Comparison of ENCODE assay signal across 19 cellular contexts in the genomic region with DNA sequence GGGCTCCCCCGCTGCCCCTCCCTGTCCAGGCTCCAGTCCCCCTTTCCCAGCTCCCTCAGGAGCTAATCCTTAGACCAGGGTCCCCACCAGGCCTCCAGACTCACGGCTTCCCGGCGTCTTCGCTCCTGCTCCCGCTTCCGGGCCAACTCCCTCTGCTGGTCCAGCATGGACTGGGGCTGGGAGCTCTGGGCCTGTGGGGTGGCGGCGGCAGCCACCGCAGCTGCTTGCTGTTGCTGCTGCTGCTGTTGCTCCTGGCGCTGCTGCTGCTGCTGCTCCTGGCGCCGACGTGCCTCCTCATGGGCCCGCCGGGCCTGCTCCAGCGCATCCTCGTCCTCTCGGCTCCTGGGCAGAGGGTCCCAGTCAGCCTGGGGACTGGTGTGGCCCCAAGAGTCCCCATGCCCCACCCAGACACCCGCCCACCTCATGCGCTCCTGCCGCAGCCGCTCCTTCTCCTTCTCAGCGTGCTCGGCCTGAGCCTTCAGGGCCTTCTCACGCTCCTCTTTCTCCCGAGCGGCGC. TPM values are rescaled to one million over a fixed set of nuclear protein-coding genes. Genes with fewer than 3 reads are reported as not detected.
DNase-seq lines count a peak whose midpoint lies in the region; ATAC-seq and TF ChIP-seq lines count a peak whose summit lies in the region.
"Had no signal": no experiment of that assay in that cellular context is flagged by ENCODE, and none has a peak within 500 bp of the region (broad histone marks: within the 10 kb centered on the region; RNA-seq: fewer than 3 reads in every experiment).

No MANE protein-coding gene starts in this region.

- intact Hi-C loops in heart right ventricle (cut with DNase I) (no loop called here), cardiac septum (cut with DNase I) (no loop called here), gastrocnemius medialis (cut with DNase I; ENCODE audit: low total_unique reads) (no loop called here)
- intact Hi-C loops in dendritic cell treated with granulocyte-macrophage colony-stimulating factor and Interleukin-4, amounts not matched to agents 40 ng/mL and 50 ng/mL, for 4 days (cut with micrococcal nuclease): no loop called here

- H3K9me3 ChIP-seq in heart right ventricle (no peaks in the 10 kb centered on the region), gastrocnemius medialis (no peaks in the 10 kb centered on the region)
- H3K9me3 ChIP-seq: Caco-2 had no signal

- H3K4me1 ChIP-seq in heart right ventricle (peaks cover 0 to 27% (median 9%) of the 10 kb centered on the region in 9 donors), gastrocnemius medialis (peaks cover 0 to 6% of the 10 kb centered on the region in 2 donors)
- H3K4me1 ChIP-seq: Caco-2 had no signal

- peaks cover 38% of the 10 kb centered on the region for H3K4me1 Mint-ChIP-seq in dendritic cell treated with granulocyte-macrophage colony-stimulating factor and Interleukin-4, amounts not matched to agents 40 ng/mL and 50 ng/mL, for 4 days (ENCODE audit: low read depth)

- peaks cover 90% of the 10 kb centered on the region for H3K36me3 Mint-ChIP-seq in dendritic cell treated with granulocyte-macrophage colony-stimulating factor and Interleukin-4, amounts not matched to agents 40 ng/mL and 50 ng/mL, for 4 days (ENCODE audit: low read depth)

- TF ChIP-seq POLR2A in gastrocnemius medialis (IDR thresholded peaks at IDR 0.05): no peak

- in situ Hi-C loops in gastrocnemius medialis (cut with MboI; ENCODE audit: low sequenced_read_pairs in 4 of 4): no loop called here

- ATAC-seq in heart right ventricle (peak in 7 of 8 donors; percentile 3 to 39 (median 26)), gastrocnemius medialis (no peak), GM21529 (IDR thresholded peaks at IDR 0.05; ENCODE audit: unreplicated experiment) (no peak)

- POLR2A ChIA-PET in RWPE1 (lab: Yijun Ruan, JAX; ENCODE audit: low non-redundant PET): no interaction called here

- H3K27me3 Mint-ChIP-seq in dendritic cell treated with granulocyte-macrophage colony-stimulating factor and Interleukin-4, amounts not matched to agents 40 ng/mL and 50 ng/mL, for 4 days: no peaks in the 10 kb centered on the region

- WGBS in heart right ventricle, 2 donors: 87 to 90% methylated on average over 29 of the region's 29 CpGs

- H3K4me3 Mint-ChIP-seq in dendritic cell treated with granulocyte-macrophage colony-stimulating factor and Interleukin-4, amounts not matched to agents 40 ng/mL and 50 ng/mL, for 4 days: no peak overlapping the region

- TF ChIP-seq CTCF in heart right ventricle (IDR thresholded peaks at IDR 0.05): peak in 6 of 9 donors; percentile 8 to 33 (median 16)
- TF ChIP-seq CTCF in RWPE1 (conservative IDR thresholded peaks at IDR 0.05; ENCODE audit: low read depth): no peak
- TF ChIP-seq CTCF in gastrocnemius medialis (IDR thresholded peaks at IDR 0.05 in 4 of 5, conservative IDR thresholded peaks at IDR 0.05 in 1 of 5): no peak

- H3K27me3 ChIP-seq in heart right ventricle (peaks cover 0 to under 1% (median 0%) of the 10 kb centered on the region in 7 donors), gastrocnemius medialis (no peaks in the 10 kb centered on the region)

- no peaks in the 10 kb centered on the region for H3K9me3 Mint-ChIP-seq in dendritic cell treated with granulocyte-macrophage colony-stimulating factor and Interleukin-4, amounts not matched to agents 40 ng/mL and 50 ng/mL, for 4 days

- H3K4me3 ChIP-seq in heart right ventricle (no peak overlapping the region), gastrocnemius medialis (no peak overlapping the region)

- DNase-seq in heart right ventricle (peak in 1 of 2 donors; percentile 50), cardiac septum (ENCODE audit: low spot score) (no peak), RWPE1 (ENCODE audit: low spot score) (no peak), gastrocnemius medialis (no peak), GOT3 (lab: John Stamatoyannopoulos, UW) (no peak), pons (ENCODE audit: low spot score) (no peak)
- DNase-seq: DMS53, IMR-90, MV-4-11, NCI-H1417 treated with DMSO at 0.1 percent for 48 hours, NCI-H2029, NCI-H2171 treated with DMSO at 0.1 percent for 48 hours, NCI-H774 had no signal

- H3K36me3 ChIP-seq in heart right ventricle (peaks cover 0 to 86% (median 58%) of the 10 kb centered on the region in 9 donors), gastrocnemius medialis (peaks cover 0 to 57% of the 10 kb centered on the region in 2 donors)

- H3K27ac ChIP-seq in heart right ventricle (peak overlapping the region in 7 of 10 donors; percentile 9 to 50 (median 44)), RWPE1 (peak overlapping the region; percentile 18), gastrocnemius medialis (peak overlapping the region; percentile 53 to 63 (median 58))

- CTCF ChIA-PET in RWPE1 (lab: Yijun Ruan, JAX): no interaction called here

- peak overlapping the region; percentile 12 for H3K27ac Mint-ChIP-seq in dendritic cell treated with granulocyte-macrophage colony-stimulating factor and Interleukin-4, amounts not matched to agents 40 ng/mL and 50 ng/mL, for 4 days

RNA-seq across cellular contexts. Expression of a gene that starts 6.4 kb away (rescaled TPM):
- under 1 TPM in 5 of 10 donors, not detected in 5; 0.15 to 0.32 (median 0.17) TPM for total RNA-seq in heart right ventricle
- polyA plus RNA-seq in heart right ventricle: under 1 TPM in 1 of 2 donors, not detected in 1; 0.20 TPM
- 0.27 TPM for total RNA-seq in cardiac septum
- total RNA-seq in gastrocnemius medialis: not detected
- total RNA-seq: A172, G401, LHCN-M2 had no signal

RNA-seq across cellular contexts. Expression of a gene that starts 37.9 kb away (rescaled TPM):
- total RNA-seq in heart right ventricle: 10 to 100 TPM; 21.4 to 45.5 (median 35.3) TPM
- 10 to 100 TPM; 18.7 to 21.9 TPM for polyA plus RNA-seq in heart right ventricle
- 60.0 TPM for total RNA-seq in cardiac septum
- 10 to 100 TPM in 3 of 4 donors, 1 to 10 TPM in 1; 6.4 to 53.3 (median 32.7) TPM for total RNA-seq in gastrocnemius medialis

Comparison
In these comparisons a context has a peak if more than half of its experiments do, and no peak if none do; other contexts are left out.
1. ATAC-seq: peak in heart right ventricle (7 of 8); none in gastrocnemius medialis (0 of 2) and GM21529 (single experiment).
2. CTCF ChIP-seq: peak in heart right ventricle (6 of 9); none in RWPE1 (single experiment) and gastrocnemius medialis (0 of 5).
3. Peak in every context shown above with its lines, with median percentiles within 50 percentile points of each other: H3K27ac ChIP-seq.